Comparison of ENCODE assay signal across 8 cellular contexts in the genomic region with DNA sequence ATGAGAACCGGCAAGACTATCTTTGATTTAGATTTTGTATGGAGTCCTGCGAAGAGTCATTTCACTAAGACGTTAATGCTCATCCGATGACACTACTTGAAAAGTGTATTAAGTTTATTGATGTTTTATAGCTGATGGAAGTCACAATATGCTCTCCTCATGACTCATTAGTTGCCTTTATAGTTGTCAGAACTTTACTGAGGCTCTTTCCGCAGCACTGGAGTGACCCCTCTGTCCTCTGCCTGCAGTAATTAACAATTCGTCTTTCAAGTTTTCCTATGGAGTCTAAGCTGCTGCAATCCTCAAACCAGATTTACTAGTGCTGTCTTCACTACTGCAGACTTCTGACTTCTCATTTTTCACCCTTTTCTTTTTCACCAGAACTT. TPM values are rescaled to one million over a fixed set of nuclear protein-coding genes. Genes with fewer than 3 reads are reported as not detected.
DNase-seq lines count a peak whose midpoint lies in the region; ATAC-seq lines count a peak whose summit lies in the region.

No MANE protein-coding gene starts in this region.

- H3K4me3 Mint-ChIP-seq in activated T-cell treated with anti-CD3 and anti-CD28 coated beads, Interleukin-2, amount 50 U/mL, for 72 hours: peak overlapping the region; percentile 91 to 100
- peak overlapping the region; percentile 99 for H3K4me3 Mint-ChIP-seq in activated CD8-positive, alpha-beta T cell treated with anti-CD3 and anti-CD28 coated beads, Interleukin-2, amount 10 ng/mL, durations not matched to agents 7 days and 5 days
- peak overlapping the region; percentile 89 for H3K4me3 Mint-ChIP-seq in stimulated activated memory B cell treated with anti-CD40 and anti-IgM and Interleukin-4, amounts not matched to agents 10 μg/mL and 1 μg/mL and 100 μg/mL, for 72 hours

- H3K4me3 ChIP-seq in iPS-11a (ENCODE audit: low read depth, low read length): peak overlapping the region; percentile 97

- ATAC-seq in activated T-cell treated with anti-CD3 and anti-CD28 coated beads, Interleukin-2, amount 50 U/mL, for 72 hours (replicated peaks in 1 of 2): peak in 1 of 2 donors; percentile 37
- ATAC-seq in activated CD8-positive, alpha-beta T cell treated with anti-CD3 and anti-CD28 coated beads, Interleukin-2, amount 10 ng/mL, durations not matched to agents 7 days and 5 days: no peak
- ATAC-seq in stimulated activated memory B cell treated with anti-CD40 and anti-IgM and Interleukin-4, amounts not matched to agents 10 μg/mL and 1 μg/mL and 100 μg/mL, for 72 hours: no peak
- ATAC-seq in GM21717 (IDR thresholded peaks at IDR 0.05; ENCODE audit: unreplicated experiment): no peak
- ATAC-seq in GM21737 (IDR thresholded peaks at IDR 0.05; ENCODE audit: unreplicated experiment): no peak

- CTCF ChIA-PET in activated CD8-positive, alpha-beta T cell treated with anti-CD3 and anti-CD28 coated beads, Interleukin-2, amount 10 ng/mL, durations not matched to agents 7 days and 5 days (lab: Charles Lee): interaction anchor here (0.9 to 1.9 kb wide), 9 partner anchors 7 to 65 kb away, joined by 3 to 5 read pairs (median 3); a partner anchor contains a TSS

- no peaks in the 10 kb centered on the region for H3K27me3 Mint-ChIP-seq in activated T-cell treated with anti-CD3 and anti-CD28 coated beads, Interleukin-2, amount 50 U/mL, for 72 hours (ENCODE audit: low read depth)
- no peaks in the 10 kb centered on the region for H3K27me3 Mint-ChIP-seq in activated CD8-positive, alpha-beta T cell treated with anti-CD3 and anti-CD28 coated beads, Interleukin-2, amount 10 ng/mL, durations not matched to agents 7 days and 5 days (ENCODE audit: low read depth)
- H3K27me3 Mint-ChIP-seq in stimulated activated memory B cell treated with anti-CD40 and anti-IgM and Interleukin-4, amounts not matched to agents 10 μg/mL and 1 μg/mL and 100 μg/mL, for 72 hours: no peaks in the 10 kb centered on the region

- peak overlapping the region; percentile 97 for H3K27ac Mint-ChIP-seq in activated T-cell treated with anti-CD3 and anti-CD28 coated beads, Interleukin-2, amount 50 U/mL, for 72 hours
- peak overlapping the region; percentile 98 for H3K27ac Mint-ChIP-seq in activated CD8-positive, alpha-beta T cell treated with anti-CD3 and anti-CD28 coated beads, Interleukin-2, amount 10 ng/mL, durations not matched to agents 7 days and 5 days
- H3K27ac Mint-ChIP-seq in stimulated activated memory B cell treated with anti-CD40 and anti-IgM and Interleukin-4, amounts not matched to agents 10 μg/mL and 1 μg/mL and 100 μg/mL, for 72 hours: peak overlapping the region; percentile 94

- POLR2A ChIA-PET in activated CD8-positive, alpha-beta T cell treated with anti-CD3 and anti-CD28 coated beads, Interleukin-2, amount 10 ng/mL, durations not matched to agents 7 days and 5 days (lab: Charles Lee): interaction anchor here (0.7 to 5.2 kb wide), 15 partner anchors 8 to 424 kb away, joined by 3 to 93 read pairs (median 6); a partner anchor contains a TSS

- H3K36me3 Mint-ChIP-seq in activated T-cell treated with anti-CD3 and anti-CD28 coated beads, Interleukin-2, amount 50 U/mL, for 72 hours (ENCODE audit: insufficient read depth in 2 of 2): peaks cover 0 to 15% of the 10 kb centered on the region in 2 donors
- peaks cover 16% of the 10 kb centered on the region for H3K36me3 Mint-ChIP-seq in activated CD8-positive, alpha-beta T cell treated with anti-CD3 and anti-CD28 coated beads, Interleukin-2, amount 10 ng/mL, durations not matched to agents 7 days and 5 days (ENCODE audit: low read depth)
- peaks cover 2% of the 10 kb centered on the region for H3K36me3 Mint-ChIP-seq in stimulated activated memory B cell treated with anti-CD40 and anti-IgM and Interleukin-4, amounts not matched to agents 10 μg/mL and 1 μg/mL and 100 μg/mL, for 72 hours

- H3K9me3 Mint-ChIP-seq in activated T-cell treated with anti-CD3 and anti-CD28 coated beads, Interleukin-2, amount 50 U/mL, for 72 hours: no peaks in the 10 kb centered on the region
- H3K9me3 Mint-ChIP-seq in activated CD8-positive, alpha-beta T cell treated with anti-CD3 and anti-CD28 coated beads, Interleukin-2, amount 10 ng/mL, durations not matched to agents 7 days and 5 days (ENCODE audit: insufficient read depth): no peaks in the 10 kb centered on the region
- H3K9me3 Mint-ChIP-seq in stimulated activated memory B cell treated with anti-CD40 and anti-IgM and Interleukin-4, amounts not matched to agents 10 μg/mL and 1 μg/mL and 100 μg/mL, for 72 hours: no peaks in the 10 kb centered on the region

- peaks cover 67% of the 10 kb centered on the region for H3K4me1 Mint-ChIP-seq in activated T-cell treated with anti-CD3 and anti-CD28 coated beads, Interleukin-2, amount 50 U/mL, for 72 hours (ENCODE audit: low read depth)
- peaks cover 46% of the 10 kb centered on the region for H3K4me1 Mint-ChIP-seq in activated CD8-positive, alpha-beta T cell treated with anti-CD3 and anti-CD28 coated beads, Interleukin-2, amount 10 ng/mL, durations not matched to agents 7 days and 5 days (ENCODE audit: low read depth)
- peaks cover 21% of the 10 kb centered on the region for H3K4me1 Mint-ChIP-seq in stimulated activated memory B cell treated with anti-CD40 and anti-IgM and Interleukin-4, amounts not matched to agents 10 μg/mL and 1 μg/mL and 100 μg/mL, for 72 hours

- no peak for DNase-seq in activated T-cell treated with anti-CD3 and anti-CD28 coated beads, Interleukin-2, amount 50 U/mL, for 72 hours
- no peak for DNase-seq in activated T-cell treated with anti-CD3 and anti-CD28 coated beads, Interleukin-2, amount 50 U/mL, for 1 hour
- DNase-seq in activated CD8-positive, alpha-beta T cell treated with anti-CD3 and anti-CD28 coated beads, Interleukin-2, amount 10 ng/mL, durations not matched to agents 7 days and 5 days: no peak
- DNase-seq in GOT3 (lab: John Stamatoyannopoulos, UW): no peak

RNA-seq across cellular contexts. Expression of a gene that starts 0.9 kb away (rescaled TPM):
- 10 to 100 TPM; 46.4 to 47.0 TPM for total RNA-seq in activated T-cell treated with anti-CD3 and anti-CD28 coated beads, Interleukin-2, amount 50 U/mL, for 72 hours
- 10 to 100 TPM; 31.8 to 33.7 TPM for total RNA-seq in activated CD8-positive, alpha-beta T cell treated with anti-CD3 and anti-CD28 coated beads, Interleukin-2, amount 10 ng/mL, durations not matched to agents 7 days and 5 days

RNA-seq across cellular contexts. Expression of a gene that starts 6.2 kb away (rescaled TPM):
- total RNA-seq in activated T-cell treated with anti-CD3 and anti-CD28 coated beads, Interleukin-2, amount 50 U/mL, for 72 hours: 10 to 100 TPM; 17.9 to 18.5 TPM
- 1 to 10 TPM; 8.3 to 8.7 TPM for total RNA-seq in activated CD8-positive, alpha-beta T cell treated with anti-CD3 and anti-CD28 coated beads, Interleukin-2, amount 10 ng/mL, durations not matched to agents 7 days and 5 days

RNA-seq across cellular contexts. Expression of a gene that starts 32.6 kb away (rescaled TPM):
- 10 to 100 TPM; 25.9 to 28.2 TPM for total RNA-seq in activated T-cell treated with anti-CD3 and anti-CD28 coated beads, Interleukin-2, amount 50 U/mL, for 72 hours
- total RNA-seq in activated CD8-positive, alpha-beta T cell treated with anti-CD3 and anti-CD28 coated beads, Interleukin-2, amount 10 ng/mL, durations not matched to agents 7 days and 5 days: 10 to 100 TPM; 23.5 to 25.9 TPM

RNA-seq across cellular contexts. Expression of a gene that starts 48.1 kb away (rescaled TPM):
- 100 to 1,000 TPM; 285 to 355 TPM for total RNA-seq in activated T-cell treated with anti-CD3 and anti-CD28 coated beads, Interleukin-2, amount 50 U/mL, for 72 hours
- 100 to 1,000 TPM; 243 to 246 TPM for total RNA-seq in activated CD8-positive, alpha-beta T cell treated with anti-CD3 and anti-CD28 coated beads, Interleukin-2, amount 10 ng/mL, durations not matched to agents 7 days and 5 days
